In the genomic region with DNA sequence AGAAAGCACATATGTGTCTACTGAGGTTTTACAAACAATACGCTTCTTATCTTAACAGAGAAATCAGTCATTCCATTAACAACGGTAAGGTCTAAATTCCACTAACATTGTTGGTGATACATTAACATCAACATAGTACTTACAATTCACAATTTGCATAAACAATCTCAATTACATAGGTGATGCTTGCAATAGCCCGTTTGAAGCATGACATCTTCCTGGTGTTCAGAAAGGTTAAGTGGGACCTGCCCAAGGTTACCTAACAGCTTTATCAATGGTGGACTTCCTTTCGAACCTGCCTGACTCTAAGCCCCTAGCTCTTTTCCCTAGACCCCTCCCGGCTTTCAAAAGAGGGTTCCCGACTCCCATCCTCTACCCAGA, we compare ENCODE assay signal across 8 cellular contexts. TPM values are rescaled to one million over a fixed set of nuclear protein-coding genes. Genes with fewer than 3 reads are reported as not detected.
DNase-seq lines count a peak whose midpoint lies in the region; ATAC-seq and TF ChIP-seq lines count a peak whose summit lies in the region.

No MANE protein-coding gene starts in this region.

- peaks cover 55% of the 10 kb centered on the region for H3K79me2 ChIP-seq in SK-N-SH (ENCODE audit: insufficient read depth)

- H3K36me3 ChIP-seq in SK-N-SH (replicated peaks in 1 of 2; ENCODE audit: control insufficient read depth in 1 of 2, insufficient read depth in 2 of 2, low read length in 1 of 2) (no peaks in the 10 kb centered on the region), gastrocnemius medialis (no peaks in the 10 kb centered on the region)

- peak overlapping the region; percentile 76 for H3K4me2 ChIP-seq in SK-N-SH

- no peak for TF ChIP-seq EP300 in SK-N-SH (IDR thresholded peaks at IDR 0.05; ENCODE audit: borderline replicate concordance in 1 of 2, low read depth in 1 of 2, low read length in 1 of 2)

- H3K27me3 ChIP-seq in SK-N-SH (ENCODE audit: insufficient read depth), result no peaks in the 10 kb centered on the region
- no peaks in the 10 kb centered on the region for H3K27me3 ChIP-seq in gastrocnemius medialis

- H3K4me1 ChIP-seq in SK-N-SH (ENCODE audit: control insufficient read depth in 1 of 2, insufficient read depth in 2 of 2, low read depth in 1 of 2, low read length in 1 of 2) (peaks cover 3 to 5% of the 10 kb centered on the region in 2 experiments; a peak in 1 of 4 replicates), gastrocnemius medialis (peaks cover 11 to 17% of the 10 kb centered on the region in 2 donors)

- H3K4me3 ChIP-seq in SK-N-SH (ENCODE audit: low read depth in 2 of 2, low read length in 1 of 2) (peak overlapping the region; percentile 70 to 91), fibroblast of the aortic adventitia (ENCODE audit: low read depth, low read length) (peak overlapping the region; percentile 95), gastrocnemius medialis (peak overlapping the region; percentile 73 to 94 (median 83))

- H4K20me1 ChIP-seq in SK-N-SH (ENCODE audit: insufficient read depth), result no peaks in the 10 kb centered on the region

- H3K27ac ChIP-seq in SK-N-SH (ENCODE audit: low read depth in 2 of 2, low read length in 1 of 2), result peak overlapping the region; percentile 58 to 73
- H3K27ac ChIP-seq in gastrocnemius medialis, result peak overlapping the region; percentile 82 to 87 (median 84)

- no peak for TF ChIP-seq CTCF in SK-N-SH (IDR thresholded peaks at IDR 0.05)
- no peak for TF ChIP-seq CTCF in fibroblast of the aortic adventitia (IDR thresholded peaks at IDR 0.05; ENCODE audit: insufficient read depth, low read length)
- TF ChIP-seq CTCF in gastrocnemius medialis (IDR thresholded peaks at IDR 0.05 in 4 of 5, conservative IDR thresholded peaks at IDR 0.05 in 1 of 5), result no peak

- ATAC-seq in activated CD4-positive, CD25-positive, alpha-beta regulatory T cell treated with anti-CD3 and anti-CD28 coated beads, Interleukin-2, amount 50 U/mL, for 24 hours, result peak; percentile 3 to 7
- ATAC-seq in gastrocnemius medialis (peak; percentile 5 to 23), GM21381 (IDR thresholded peaks at IDR 0.05; ENCODE audit: unreplicated experiment) (no peak)

- H3F3A ChIP-seq in SK-N-SH (replicated peaks; ENCODE audit: insufficient read depth), result no peaks in the 10 kb centered on the region

- in situ Hi-C loops in gastrocnemius medialis (cut with MboI; ENCODE audit: low sequenced_read_pairs in 4 of 4) (no loop called here), ACHN (cut with HindIII; ENCODE audit: low pct_ligation_motif_present, low pct_unique_long_range_greater_than_20kb, low sequenced_read_pairs) (no loop called here)

- POLR2A ChIA-PET in SK-N-SH (lab: Yijun Ruan, JAX), result interaction anchor here (0.5 to 1.6 kb wide), 6 partner anchors 10 to 132 kb away, joined by 3 to 5 read pairs (median 3); a partner anchor contains a TSS

- peak overlapping the region; percentile 61 for H2AFZ ChIP-seq in SK-N-SH (ENCODE audit: low read depth)

- no peak for TF ChIP-seq POLR2A in gastrocnemius medialis (IDR thresholded peaks at IDR 0.05)

- WGBS in SK-N-SH (ENCODE audit: low lambda C conversion rate), result 8% methylated on average over 6 of the region's 6 CpGs

- no peaks in the 10 kb centered on the region for H3K9me3 ChIP-seq in SK-N-SH
- H3K9me3 ChIP-seq in gastrocnemius medialis, result no peaks in the 10 kb centered on the region

- intact Hi-C loops in gastrocnemius medialis (cut with DNase I; ENCODE audit: low total_unique reads), result no loop called here

- H3K9me2 ChIP-seq in SK-N-SH, result no peaks in the 10 kb centered on the region

- H3K9ac ChIP-seq in SK-N-SH, result peak overlapping the region; percentile 78

- TF ChIP-seq RAD21 in SK-N-SH (IDR thresholded peaks at IDR 0.05; ENCODE audit: low read length), result no peak

- CTCF ChIA-PET in SK-N-SH (lab: Yijun Ruan, JAX), result interaction anchor here (0.8 to 4.6 kb wide), 7 partner anchors 11 to 271 kb away, joined by 3 to 27 read pairs (median 9); a partner anchor contains a TSS

- DNase-seq in activated CD4-positive, CD25-positive, alpha-beta regulatory T cell treated with anti-CD3 and anti-CD28 coated beads, Interleukin-2, amount 50 U/mL, for 72 hours, result no peak
- DNase-seq in SK-N-SH, result peak; percentile 15
- DNase-seq in fibroblast of the aortic adventitia (ENCODE audit: low read depth), result no peak
- no peak for DNase-seq in gastrocnemius medialis
- DNase-seq in ACHN, result no peak
- DNase-seq in T-helper 9 cell, result no peak

TF ChIP-seq in SK-N-SH, 30 proteins besides CTCF, POLR2A, EP300 and RAD21:
- TF ChIP-seq GATA2 (CRISPR knock-in tag; IDR thresholded peaks at IDR 0.05) (no peak), RCOR1 (IDR thresholded peaks at IDR 0.05; ENCODE audit: low read length) (no peak), TAF1 (IDR thresholded peaks at IDR 0.05; ENCODE audit: borderline replicate concordance, low read depth, low read length) (no peak), POLR2AphosphoS5 (IDR thresholded peaks at IDR 0.05; ENCODE audit: low read depth, low read length) (no peak), TCF12 (IDR thresholded peaks at IDR 0.05) (no peak), EZH2phosphoT487 (IDR thresholded peaks at IDR 0.05; ENCODE audit: borderline replicate concordance, low read depth) (no peak), MXI1 (IDR thresholded peaks at IDR 0.05; ENCODE audit: low read depth, low read length) (no peak), YY1 (IDR thresholded peaks at IDR 0.05; ENCODE audit: low read depth) (no peak), JUND (IDR thresholded peaks at IDR 0.05) (no peak), FOXJ3 (CRISPR knock-in tag; IDR thresholded peaks at IDR 0.05) (no peak), SMC3 (IDR thresholded peaks at IDR 0.05; ENCODE audit: low read depth, low read length) (no peak), RXRA (IDR thresholded peaks at IDR 0.05; ENCODE audit: borderline replicate concordance, low read depth) (no peak), FOSL2 (IDR thresholded peaks at IDR 0.05; ENCODE audit: borderline replicate concordance, low read depth) (no peak), RFX5 (IDR thresholded peaks at IDR 0.05; ENCODE audit: low read length) (no peak)
- TF ChIP-seq, protein P1, sequence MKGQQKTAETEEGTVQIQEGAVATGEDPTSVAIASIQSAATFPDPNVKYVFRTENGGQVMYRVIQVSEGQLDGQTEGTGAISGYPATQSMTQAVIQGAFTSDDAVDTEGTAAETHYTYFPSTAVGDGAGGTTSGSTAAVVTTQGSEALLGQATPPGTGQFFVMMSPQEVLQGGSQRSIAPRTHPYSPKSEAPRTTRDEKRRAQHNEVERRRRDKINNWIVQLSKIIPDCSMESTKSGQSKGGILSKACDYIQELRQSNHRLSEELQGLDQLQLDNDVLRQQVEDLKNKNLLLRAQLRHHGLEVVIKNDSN (IDR thresholded peaks at IDR 0.05; ENCODE audit: borderline replicate concordance, low read depth), result no peak
- TF ChIP-seq, protein P2, sequence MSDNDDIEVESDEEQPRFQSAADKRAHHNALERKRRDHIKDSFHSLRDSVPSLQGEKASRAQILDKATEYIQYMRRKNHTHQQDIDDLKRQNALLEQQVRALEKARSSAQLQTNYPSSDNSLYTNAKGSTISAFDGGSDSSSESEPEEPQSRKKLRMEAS (IDR thresholded peaks at IDR 0.05; ENCODE audit: low read depth), result no peak

RNA-seq across cellular contexts. Expression of a gene that starts 0.7 kb away (rescaled TPM):
- 5.8 and 9.0 TPM in 2 replicates for polyA plus RNA-seq in SK-N-SH (2012; rRNA removed)
- polyA plus RNA-seq in SK-N-SH (2012; cell fraction: cytosol; rRNA removed), result 6.1 and 8.9 TPM in 2 replicates
- polyA plus RNA-seq in SK-N-SH (2012; cell fraction: nucleus; rRNA removed), result 13.8 and 16.5 TPM in 2 replicates
- total RNA-seq in fibroblast of the aortic adventitia (ENCODE audit: low replicate concordance) (1.6 and 7.0 TPM in 2 replicates), gastrocnemius medialis (10 to 100 TPM; 36.2 to 82.6 (median 66.8) TPM)

RNA-seq across cellular contexts. Expression of a gene that starts 12.9 kb away (rescaled TPM):
- 57.3 and 66.1 TPM in 2 replicates for polyA plus RNA-seq in SK-N-SH (2012; rRNA removed)
- polyA plus RNA-seq in SK-N-SH (2012; cell fraction: cytosol; rRNA removed), result 36.8 and 46.7 TPM in 2 replicates
- 86.2 and 87.2 TPM in 2 replicates for polyA plus RNA-seq in SK-N-SH (2012; cell fraction: nucleus; rRNA removed)
- total RNA-seq in fibroblast of the aortic adventitia (ENCODE audit: low replicate concordance), result 16.3 and 38.1 TPM in 2 replicates
- 10 to 100 TPM; 35.1 to 69.2 (median 64.1) TPM for total RNA-seq in gastrocnemius medialis

RNA-seq across cellular contexts. Expression of a gene that starts 55.6 kb away (rescaled TPM):
- 89.8 and 105 TPM in 2 replicates for polyA plus RNA-seq in SK-N-SH (2012; rRNA removed)
- polyA plus RNA-seq in SK-N-SH (2012; cell fraction: cytosol; rRNA removed), result 71.5 and 96.6 TPM in 2 replicates
- polyA plus RNA-seq in SK-N-SH (2012; cell fraction: nucleus; rRNA removed), result 73.5 and 91.2 TPM in 2 replicates
- 13.0 and 39.9 TPM in 2 replicates for total RNA-seq in fibroblast of the aortic adventitia (ENCODE audit: low replicate concordance)
- 10 to 100 TPM; 15.3 to 37.9 (median 28.4) TPM for total RNA-seq in gastrocnemius medialis
